In the genomic region with DNA sequence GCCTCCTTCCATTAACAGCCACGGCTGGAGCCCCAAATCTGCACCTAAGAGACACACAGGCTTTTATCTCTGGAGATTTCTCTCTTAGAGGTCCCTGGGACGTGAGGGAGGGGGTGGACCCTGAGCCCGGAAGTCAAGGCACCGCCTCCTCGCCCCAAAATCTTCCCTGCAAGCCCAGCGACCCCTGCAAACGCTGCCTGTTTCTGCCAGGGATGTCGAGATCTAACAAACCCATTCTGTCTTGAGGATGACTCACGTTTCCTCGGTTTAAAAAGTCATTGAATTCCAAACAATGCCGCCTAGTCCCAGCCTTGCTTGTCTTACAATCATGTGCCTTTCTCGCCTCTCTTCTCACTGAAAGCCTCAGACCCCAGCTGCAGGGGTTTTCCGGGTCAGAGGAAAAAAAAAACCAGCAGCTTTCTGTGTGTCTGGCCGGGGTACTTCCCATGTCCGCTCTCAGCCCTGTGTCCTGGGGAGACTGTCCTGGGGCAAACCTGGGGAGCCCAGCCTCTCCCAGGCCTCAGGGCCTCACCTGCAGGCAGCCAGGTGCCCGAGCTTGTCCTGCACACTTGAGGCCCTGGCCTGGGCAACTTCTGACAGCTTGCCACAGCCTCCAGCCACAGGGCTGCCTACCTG, we compare ENCODE assay signal across 8 cellular contexts. TPM values are rescaled to one million over a fixed set of nuclear protein-coding genes. Genes with fewer than 3 reads are reported as not detected.
A peak's percentile ranks its signal among the peaks of the same experiment; 100 is the strongest.
DNase-seq lines count a peak whose midpoint lies in the region; TF ChIP-seq lines count a peak whose summit lies in the region.

No MANE protein-coding gene starts in this region.

- in situ Hi-C loops in GM13976 (cut with MboI; ENCODE audit: low sequenced_read_pairs, unreplicated experiment) (no loop called here), G401 (cut with HindIII; ENCODE audit: low sequenced_read_pairs) (no loop called here)

- no peaks in the 10 kb centered on the region for H3K36me3 Mint-ChIP-seq in type B pancreatic cell

- H3K27me3 Mint-ChIP-seq in type B pancreatic cell: no peaks in the 10 kb centered on the region

- no peaks in the 10 kb centered on the region for H3K27me3 ChIP-seq in dorsolateral prefrontal cortex

- H3K27ac Mint-ChIP-seq in type B pancreatic cell: peak overlapping the region; percentile 68

- no peak for TF ChIP-seq CTCF in GM13976 (IDR thresholded peaks at IDR 0.05; ENCODE audit: borderline replicate concordance, control extremely low read depth, extremely low read depth, insufficient read depth, missing control alignments)
- peak in 4 of 56 donors; percentile 7 to 11 (median 10) for TF ChIP-seq CTCF in dorsolateral prefrontal cortex (IDR thresholded peaks at IDR 0.05 in 54 of 56, conservative IDR thresholded peaks at IDR 0.05 in 2 of 56; ENCODE audit: low read depth in 1 of 56, partially characterized antibody in 56 of 56)
- no peak for TF ChIP-seq CTCF in type B pancreatic cell (conservative IDR thresholded peaks at IDR 0.05)

- H3K4me1 Mint-ChIP-seq in type B pancreatic cell (ENCODE audit: unreplicated experiment): peaks cover 8% of the 10 kb centered on the region

- intact Hi-C loops in dorsolateral prefrontal cortex (cut with DNase I): no loop called here

- H3K9me3 Mint-ChIP-seq in type B pancreatic cell: no peaks in the 10 kb centered on the region

- peak overlapping the region; percentile 53 for H3K4me3 Mint-ChIP-seq in type B pancreatic cell

- peak overlapping the region; percentile 60 to 99 (median 95) for H3K27ac ChIP-seq in dorsolateral prefrontal cortex

- DNase-seq in GM13976 (ENCODE audit: low spot score) (peak; percentile 79), dorsolateral prefrontal cortex (peak in 6 of 10 donors; percentile 38 to 73 (median 59)), medulla oblongata (ENCODE audit: extremely low spot score) (peak; percentile 89), type B pancreatic cell (ENCODE audit: extremely low spot score, unreplicated experiment) (no peak), NCI-H2196 treated with DMSO at 0.1 percent for 48 hours (lab: John Stamatoyannopoulos, UW; ENCODE audit: unreplicated experiment) (no peak), G401 (ENCODE audit: low spot score) (no peak), CD1c-positive myeloid dendritic cell (ENCODE audit: extremely low spot score) (no peak)

- peak overlapping the region in 21 of 59 donors; percentile 2 to 40 (median 16) for H3K4me3 ChIP-seq in dorsolateral prefrontal cortex

TF ChIP-seq in PFSK-1, 5 proteins besides CTCF, POLR2A, EP300 and RAD21:
- 0 out of 2 replicates have a peak, but pooled peaks have one; percentile 41 for TF ChIP-seq SIN3A (IDR thresholded peaks at IDR 0.05; ENCODE audit: borderline replicate concordance, insufficient read depth, low read length)
- no peak for TF ChIP-seq POLR2AphosphoS5 (IDR thresholded peaks at IDR 0.05; ENCODE audit: low read depth, low read length)
- TF ChIP-seq TAF1 (IDR thresholded peaks at IDR 0.05; ENCODE audit: borderline replicate concordance, insufficient read depth, low read length): peak; percentile 24; the same call in 1 of the 2 replicates

RNA-seq across cellular contexts. Expression of gene ARL2BP, which starts 15.4 kb away (rescaled TPM):
- polyA plus RNA-seq in PFSK-1 (2012; ENCODE audit: insufficient read length, low read depth): 24.3 TPM
- 10 to 100 TPM; 36.8 to 68.6 (median 51.1) TPM for total RNA-seq in dorsolateral prefrontal cortex
- total RNA-seq in type B pancreatic cell (ENCODE audit: low replicate concordance): 37.7 and 49.4 TPM in 2 replicates
- 79.4 and 98.0 TPM in 2 replicates for total RNA-seq in G401 (2014; rRNA removed; shearing (Covaris generic))

RNA-seq across cellular contexts. Expression of gene PLLP, which starts 24.1 kb away (rescaled TPM):
- polyA plus RNA-seq in PFSK-1 (2012; ENCODE audit: insufficient read length, low read depth): 2.3 TPM
- 100 to 1,000 TPM in 55 of 120 experiments, 10 to 100 TPM in 65; 20.8 to 459 (median 91.3) TPM for total RNA-seq in dorsolateral prefrontal cortex
- total RNA-seq in type B pancreatic cell (ENCODE audit: low replicate concordance): 4.9 and 5.1 TPM in 2 replicates
- 1.5 and 2.7 TPM in 2 replicates for total RNA-seq in G401 (2014; rRNA removed; shearing (Covaris generic))

Comparison
In these comparisons a context has a peak if more than half of its experiments do, and no peak if none do; other contexts are left out.
1. DNase-seq: peak in GM13976 (single experiment), dorsolateral prefrontal cortex (6 of 10) and medulla oblongata (single experiment); none in type B pancreatic cell (single experiment), NCI-H2196 treated with DMSO at 0.1 percent for 48 hours (single experiment), G401 (single experiment) and CD1c-positive myeloid dendritic cell (single experiment).